Comparison of ENCODE assay signal across 14 cellular contexts in genomic region chr7:72336887-72337821, GRCh38.
A peak's percentile ranks its signal among the peaks of the same experiment; 100 is the strongest.
DNase-seq lines count a peak whose midpoint lies in the region; TF ChIP-seq lines count a peak whose summit lies in the region.
"Had no signal": no experiment of that assay in that cellular context is flagged by ENCODE, and none has a peak within 500 bp of the region (broad histone marks: within the 10 kb centered on the region; RNA-seq: fewer than 3 reads in every experiment).

No MANE protein-coding gene starts in this region.

- H3K4me3 Mint-ChIP-seq in nephron, result peak overlapping the region; percentile 73 to 84 (median 79)
- H3K4me3 Mint-ChIP-seq: stimulated activated memory B cell treated with anti-CD40 and anti-IgM and Interleukin-4, amounts not matched to agents 10 μg/mL and 1 μg/mL and 100 μg/mL, for 72 hours had no signal

- TF ChIP-seq CTCF in HEK293 (tag by site-specific recombination; IDR thresholded peaks at IDR 0.05), result no peak
- TF ChIP-seq CTCF in dorsolateral prefrontal cortex (IDR thresholded peaks at IDR 0.05 in 54 of 56, conservative IDR thresholded peaks at IDR 0.05 in 2 of 56; ENCODE audit: low read depth in 1 of 56, partially characterized antibody in 56 of 56), result no peak
- no peak for TF ChIP-seq CTCF in nephron (IDR thresholded peaks at IDR 0.05; ENCODE audit: unreplicated experiment in 3 of 3)

- intact Hi-C loops in dorsolateral prefrontal cortex (cut with DNase I), result loop anchor here (10.0 kb wide), 3 partner anchors 182 to 582 kb away; no protein-coding TSS in a partner anchor

- H3K4me3 ChIP-seq in HEK293 (ENCODE audit: low read depth, low read length), result no peak overlapping the region
- H3K4me3 ChIP-seq in dorsolateral prefrontal cortex, result peak overlapping the region; percentile 44 to 77 (median 65)

- H3K27me3 ChIP-seq in dorsolateral prefrontal cortex, result peaks cover 0 to 32% (median 11%) of the 10 kb centered on the region in 45 donors

- H3K27ac ChIP-seq in HEK293 (ENCODE audit: extremely low read depth, low read depth, low read length) (no peak overlapping the region), dorsolateral prefrontal cortex (peak overlapping the region in 14 of 59 donors; percentile 3 to 78 (median 36))

- H3K36me3 ChIP-seq in HEK293 (ENCODE audit: control insufficient read depth in 2 of 2, insufficient read depth in 1 of 2, low read length in 2 of 2), result no peaks in the 10 kb centered on the region

- no peaks in the 10 kb centered on the region for H3K9me3 ChIP-seq in HEK293 (ENCODE audit: control insufficient read depth, insufficient read depth, low read depth, low read length)

- DNase-seq in DMS 273 (lab: John Stamatoyannopoulos, UW; ENCODE audit: unreplicated experiment), result peak; percentile 87
- peak in 7 of 10 donors; percentile 23 to 52 (median 37) for DNase-seq in dorsolateral prefrontal cortex
- no peak for DNase-seq in NOMO-1 (lab: John Stamatoyannopoulos, UW; ENCODE audit: unreplicated experiment in 2 of 2)
- DNase-seq in HK-2 (ENCODE audit: unreplicated experiment), result no peak
- DNase-seq in NCI-H446 treated with DMSO at 0.1 percent for 48 hours (lab: John Stamatoyannopoulos, UW), result no peak
- no peak for DNase-seq in activated CD4-positive, alpha-beta T cell treated with anti-CD3 and anti-CD28 coated beads, Interleukin-2, amount 50 U/mL, for 1 hour
- DNase-seq: activated CD8-positive, alpha-beta memory T cell treated with anti-CD3 and anti-CD28 coated beads, Interleukin-2, amount 50 U/mL, for 4 hours; NCI-H187; stimulated activated CD4-positive, alpha-beta T cell treated with anti-CD3 and anti-CD28 coated beads, Interleukin-1b, Interleukin-23, amount 100 ng/mL, for 48 hours had no signal

- peaks cover 80% of the 10 kb centered on the region for H3K27me3 Mint-ChIP-seq in nephron (ENCODE audit: low read depth)

- no peaks in the 10 kb centered on the region for H3K4me1 ChIP-seq in HEK293 (ENCODE audit: control insufficient read depth, insufficient read depth, low read length)

- POLR2A ChIA-PET in HEK293 (lab: Yijun Ruan, JAX), result no interaction called here

- CTCF ChIA-PET in HEK293 (lab: Yijun Ruan, JAX), result no interaction called here

- no peaks in the 10 kb centered on the region for H3K4me1 Mint-ChIP-seq in nephron
- H3K4me1 Mint-ChIP-seq: IgD-negative memory B cell had no signal

- no peaks in the 10 kb centered on the region for H3K36me3 Mint-ChIP-seq in nephron (ENCODE audit: low read depth)
- H3K36me3 Mint-ChIP-seq: CD14-positive monocyte, IgD-negative memory B cell had no signal

- no peak overlapping the region for H3K27ac Mint-ChIP-seq in nephron
- H3K27ac Mint-ChIP-seq: IgD-negative memory B cell; stimulated activated memory B cell treated with anti-CD40 and anti-IgM and Interleukin-4, amounts not matched to agents 10 μg/mL and 1 μg/mL and 100 μg/mL, for 72 hours had no signal

- H3K9me3 Mint-ChIP-seq in nephron, result peaks cover 35% of the 10 kb centered on the region

TF ChIP-seq in HEK293, 187 proteins besides CTCF, POLR2A, EP300 and RAD21:
- peak; percentile 11 for TF ChIP-seq ZBTB26 (tag by site-specific recombination; optimal IDR thresholded peaks at IDR 0.05)
- TF ChIP-seq MYNN (tag by site-specific recombination; IDR thresholded peaks at IDR 0.05; ENCODE audit: borderline replicate concordance), result no peak

Comparison
In these comparisons a context has a peak if more than half of its experiments do, and no peak if none do; other contexts are left out.
1. DNase-seq: peak in DMS 273 (single experiment) and dorsolateral prefrontal cortex (7 of 10); none in NOMO-1 (0 of 2), HK-2 (single experiment), NCI-H446 treated with DMSO at 0.1 percent for 48 hours (single experiment) and activated CD4-positive, alpha-beta T cell treated with anti-CD3 and anti-CD28 coated beads, Interleukin-2, amount 50 U/mL, for 1 hour (single experiment).